ENCODE assay signal across 13 cellular contexts in the genomic region with DNA sequence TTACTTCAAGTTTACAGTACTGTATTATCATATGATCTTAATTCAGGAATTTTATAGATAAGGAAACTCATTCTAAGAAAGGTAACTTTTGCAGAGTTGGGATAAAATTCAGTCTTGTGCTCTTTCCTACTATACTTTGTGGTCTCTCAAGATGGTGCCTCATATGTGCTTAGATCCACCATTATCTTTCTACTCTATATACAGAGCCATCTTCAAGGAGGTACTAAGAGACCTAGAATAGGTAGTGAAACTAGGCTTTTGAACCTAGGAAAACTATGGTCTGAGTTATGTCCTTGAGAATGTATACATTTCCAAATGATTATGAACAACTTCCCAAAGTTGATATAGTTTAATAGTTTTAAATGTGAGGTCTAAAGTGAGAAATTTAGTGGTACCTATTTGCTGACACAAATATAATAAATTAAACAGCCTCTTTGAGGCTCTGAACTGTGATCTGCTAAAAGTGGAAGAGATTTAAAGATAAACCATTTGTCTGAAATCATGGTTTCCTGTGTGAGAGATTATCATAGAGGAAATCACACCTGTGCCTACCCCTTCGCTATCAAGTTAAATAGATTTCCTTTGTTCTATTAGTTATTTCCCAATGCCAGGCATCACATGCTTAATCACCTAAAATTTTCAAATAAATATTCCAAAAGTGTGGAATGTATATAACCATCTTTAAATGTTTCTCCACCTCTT.
"Had no signal": no experiment of that assay in that cellular context is flagged by ENCODE, and none has a peak within 500 bp of the region (broad histone marks: within the 10 kb centered on the region; RNA-seq: fewer than 3 reads in every experiment).

No MANE protein-coding gene starts in this region.

- H3K27ac ChIP-seq: ascending aorta, foreskin keratinocyte, tibial artery, vagina, VCaP had no signal

- H3K4me1 ChIP-seq: ascending aorta, foreskin keratinocyte, tibial artery, vagina had no signal

- H3K4me3 Mint-ChIP-seq: activated T-helper 1 cell treated with anti-CD3 and anti-CD28 coated beads, Interleukin-12 subunit alpha, Interleukin-12 subunit beta, Interleukin-2, Interleukin-4 antibody, amounts not matched to agents 30 ng/mL and 10 ng/mL and 1 ng/mL, durations not matched to agents 14 hours and 24 hours and 36 hours; naive B cell; stimulated activated effector memory CD8-positive, alpha-beta T cell treated with anti-CD3 and anti-CD28 coated beads, Interleukin-12 subunit alpha, Interleukin-12 subunit beta, amount 100 ng/mL, for 72 hours had no signal

- H3K4me1 Mint-ChIP-seq: naive B cell had no signal

- H3K27me3 Mint-ChIP-seq: naive B cell, progenitor cell of endocrine pancreas had no signal

- H3K9me3 ChIP-seq: ascending aorta, tibial artery, vagina had no signal

- H3K9me3 Mint-ChIP-seq: activated T-helper 1 cell treated with anti-CD3 and anti-CD28 coated beads, Interleukin-12 subunit alpha, Interleukin-12 subunit beta, Interleukin-2, Interleukin-4 antibody, amounts not matched to agents 30 ng/mL and 10 ng/mL and 1 ng/mL, durations not matched to agents 14 hours and 24 hours and 36 hours; naive B cell; stimulated activated effector memory CD8-positive, alpha-beta T cell treated with anti-CD3 and anti-CD28 coated beads, Interleukin-12 subunit alpha, Interleukin-12 subunit beta, amount 100 ng/mL, for 72 hours had no signal

- H3K27ac Mint-ChIP-seq: activated T-helper 1 cell treated with anti-CD3 and anti-CD28 coated beads, Interleukin-12 subunit alpha, Interleukin-12 subunit beta, Interleukin-2, Interleukin-4 antibody, amounts not matched to agents 30 ng/mL and 10 ng/mL and 1 ng/mL, durations not matched to agents 14 hours and 24 hours and 36 hours; progenitor cell of endocrine pancreas; stimulated activated effector memory CD8-positive, alpha-beta T cell treated with anti-CD3 and anti-CD28 coated beads, Interleukin-12 subunit alpha, Interleukin-12 subunit beta, amount 100 ng/mL, for 72 hours had no signal

- H3K4me3 ChIP-seq: ascending aorta, tibial artery, vagina had no signal

- ATAC-seq: foreskin keratinocyte; left cardiac atrium; right cardiac atrium; stimulated activated effector memory CD8-positive, alpha-beta T cell treated with anti-CD3 and anti-CD28 coated beads, Interleukin-12 subunit alpha, Interleukin-12 subunit beta, amount 100 ng/mL, for 72 hours had no signal

- H3K27me3 ChIP-seq: ascending aorta, foreskin keratinocyte, tibial artery, vagina had no signal

- DNase-seq: foreskin keratinocyte, left cardiac atrium, naive B cell, nucleus accumbens, right cardiac atrium, small intestine, tibial artery had no signal
